ENCODE assay signal across 9 cellular contexts in genomic region chr22:50537765-50538164, GRCh38. TPM values are rescaled to one million over a fixed set of nuclear protein-coding genes. Genes with fewer than 3 reads are reported as not detected.
DNase-seq lines count a peak whose midpoint lies in the region; ATAC-seq and TF ChIP-seq lines count a peak whose summit lies in the region.
"Had no signal": no experiment of that assay in that cellular context is flagged by ENCODE, and none has a peak within 500 bp of the region (broad histone marks: within the 10 kb centered on the region; RNA-seq: fewer than 3 reads in every experiment).

No MANE protein-coding gene starts in this region.

- no peaks in the 10 kb centered on the region for H3K36me3 Mint-ChIP-seq in CD8-positive, alpha-beta memory T cell
- H3K36me3 Mint-ChIP-seq in activated CD8-positive, alpha-beta T cell treated with anti-CD3 and anti-CD28 coated beads, Interleukin-2, amount 10 ng/mL, durations not matched to agents 7 days and 5 days (ENCODE audit: low read depth): peaks cover 35% of the 10 kb centered on the region

- H3K4me1 ChIP-seq in CD8-positive, alpha-beta memory T cell (ENCODE audit: insufficient read depth, low read length): peaks cover 19% of the 10 kb centered on the region
- H3K4me1 ChIP-seq in mucosa of stomach (ENCODE audit: control insufficient read depth, insufficient read depth, low read length): peaks cover 39% of the 10 kb centered on the region

- peak overlapping the region; percentile 54 to 99 (median 95) for H3K27ac Mint-ChIP-seq in CD8-positive, alpha-beta memory T cell
- peak overlapping the region; percentile 100 for H3K27ac Mint-ChIP-seq in activated CD8-positive, alpha-beta T cell treated with anti-CD3 and anti-CD28 coated beads, Interleukin-2, amount 10 ng/mL, durations not matched to agents 7 days and 5 days

- peak overlapping the region; percentile 39 for H3K9ac ChIP-seq in mucosa of stomach (ENCODE audit: low read length)

- DNase-seq in CD8-positive, alpha-beta memory T cell: no peak
- no peak for DNase-seq in activated CD8-positive, alpha-beta T cell treated with anti-CD3 and anti-CD28 coated beads, Interleukin-2, amount 10 ng/mL, durations not matched to agents 7 days and 5 days
- no peak for DNase-seq in NCI-H82 treated with DMSO at 0.1 percent for 48 hours (lab: John Stamatoyannopoulos, UW; ENCODE audit: unreplicated experiment)
- DNase-seq: hypothalamus, NCI-H1930, SW 1271 had no signal

- H3K27me3 ChIP-seq in CD8-positive, alpha-beta memory T cell (ENCODE audit: insufficient read depth, low read length, poor library complexity, severe bottlenecking): no peaks in the 10 kb centered on the region
- H3K27me3 ChIP-seq in mucosa of stomach (ENCODE audit: control insufficient read depth, insufficient read depth, low read length): no peaks in the 10 kb centered on the region

- H3K4me3 Mint-ChIP-seq in CD8-positive, alpha-beta memory T cell: peak overlapping the region in 3 of 7 donors; percentile 9 to 46 (median 33)
- no peak overlapping the region for H3K4me3 Mint-ChIP-seq in activated CD8-positive, alpha-beta T cell treated with anti-CD3 and anti-CD28 coated beads, Interleukin-2, amount 10 ng/mL, durations not matched to agents 7 days and 5 days

- TF ChIP-seq POLR2A in GM18505 (IDR thresholded peaks at IDR 0.05; ENCODE audit: borderline replicate concordance, extremely low read depth, insufficient read depth, insufficient read length): no peak

- POLR2A ChIA-PET in CD8-positive, alpha-beta memory T cell (lab: Charles Lee): interaction anchor here (0.6 to 3.7 kb wide), 2 partner anchors 11 to 296 kb away, joined by 3 to 81 read pairs; partner anchors contain the start of gene SCO2
- POLR2A ChIA-PET in activated CD8-positive, alpha-beta T cell treated with anti-CD3 and anti-CD28 coated beads, Interleukin-2, amount 10 ng/mL, durations not matched to agents 7 days and 5 days (lab: Charles Lee): interaction anchor here (1.1 to 8.4 kb wide), 4 partner anchors 9 to 84 kb away, joined by 4 to 335 read pairs (median 96); partner anchors contain the start of genes CHKB, SCO2 and TYMP

- no peak for ATAC-seq in activated CD8-positive, alpha-beta T cell treated with anti-CD3 and anti-CD28 coated beads, Interleukin-2, amount 10 ng/mL, durations not matched to agents 7 days and 5 days
- ATAC-seq in HG03135 (IDR thresholded peaks at IDR 0.05; ENCODE audit: unreplicated experiment) (no peak), GM18505 (IDR thresholded peaks at IDR 0.05; ENCODE audit: unreplicated experiment) (no peak)

- H3K4me3 ChIP-seq in CD8-positive, alpha-beta memory T cell (ENCODE audit: low read length): no peak overlapping the region
- no peak overlapping the region for H3K4me3 ChIP-seq in mucosa of stomach (ENCODE audit: low read length)

- no peak overlapping the region for H3K27ac ChIP-seq in CD8-positive, alpha-beta memory T cell (ENCODE audit: low read depth, low read length)

- H3K9me3 ChIP-seq in CD8-positive, alpha-beta memory T cell (ENCODE audit: low read length): no peaks in the 10 kb centered on the region
- no peaks in the 10 kb centered on the region for H3K9me3 ChIP-seq in mucosa of stomach (ENCODE audit: control insufficient read depth, low read length)

- no peaks in the 10 kb centered on the region for H3K9me3 Mint-ChIP-seq in CD8-positive, alpha-beta memory T cell
- no peaks in the 10 kb centered on the region for H3K9me3 Mint-ChIP-seq in activated CD8-positive, alpha-beta T cell treated with anti-CD3 and anti-CD28 coated beads, Interleukin-2, amount 10 ng/mL, durations not matched to agents 7 days and 5 days (ENCODE audit: insufficient read depth)

- H3K27me3 Mint-ChIP-seq in CD8-positive, alpha-beta memory T cell: peaks cover 0 to 2% of the 10 kb centered on the region in 2 donors
- H3K27me3 Mint-ChIP-seq in activated CD8-positive, alpha-beta T cell treated with anti-CD3 and anti-CD28 coated beads, Interleukin-2, amount 10 ng/mL, durations not matched to agents 7 days and 5 days (ENCODE audit: low read depth): no peaks in the 10 kb centered on the region

- no peaks in the 10 kb centered on the region for H3K36me3 ChIP-seq in CD8-positive, alpha-beta memory T cell (ENCODE audit: insufficient read depth, low read length)
- H3K36me3 ChIP-seq in mucosa of stomach (ENCODE audit: control insufficient read depth, insufficient read depth, low read length): no peaks in the 10 kb centered on the region

- CTCF ChIA-PET in CD8-positive, alpha-beta memory T cell (lab: Charles Lee): interaction anchor here (1.0 to 6.5 kb wide), 5 partner anchors 8 to 29 kb away, joined by 3 to 80 read pairs (median 14); partner anchors contain the start of genes LMF2, NCAPH2, SCO2 and SYCE3
- CTCF ChIA-PET in activated CD8-positive, alpha-beta T cell treated with anti-CD3 and anti-CD28 coated beads, Interleukin-2, amount 10 ng/mL, durations not matched to agents 7 days and 5 days (lab: Charles Lee): interaction anchor here (3.5 to 7.8 kb wide), 3 partner anchors 10 to 83 kb away, joined by 20 to 116 read pairs (median 39); partner anchors contain the start of genes SCO2 and TYMP

- H3K4me1 Mint-ChIP-seq in CD8-positive, alpha-beta memory T cell: peaks cover 30 to 38% (median 35%) of the 10 kb centered on the region in 3 donors
- peaks cover 73% of the 10 kb centered on the region for H3K4me1 Mint-ChIP-seq in activated CD8-positive, alpha-beta T cell treated with anti-CD3 and anti-CD28 coated beads, Interleukin-2, amount 10 ng/mL, durations not matched to agents 7 days and 5 days (ENCODE audit: low read depth)

RNA-seq across cellular contexts. Expression of gene KLHDC7B, which starts 7.9 kb away (rescaled TPM):
- total RNA-seq in CD8-positive, alpha-beta memory T cell: 1 to 10 TPM; 5.1 to 6.2 TPM
- polyA plus RNA-seq in CD8-positive, alpha-beta memory T cell: 8.1 TPM
- total RNA-seq in activated CD8-positive, alpha-beta T cell treated with anti-CD3 and anti-CD28 coated beads, Interleukin-2, amount 10 ng/mL, durations not matched to agents 7 days and 5 days: 10 to 100 TPM; 10.6 to 12.0 TPM

RNA-seq across cellular contexts. Expression of gene TYMP, which starts 8.0 kb away (rescaled TPM):
- 10 to 100 TPM; 86.1 to 93.6 TPM for total RNA-seq in CD8-positive, alpha-beta memory T cell
- 17.5 TPM for polyA plus RNA-seq in CD8-positive, alpha-beta memory T cell
- 10 to 100 TPM; 71.8 to 76.6 TPM for total RNA-seq in activated CD8-positive, alpha-beta T cell treated with anti-CD3 and anti-CD28 coated beads, Interleukin-2, amount 10 ng/mL, durations not matched to agents 7 days and 5 days

RNA-seq across cellular contexts. Expression of gene SCO2, which starts 12.4 kb away (rescaled TPM):
- total RNA-seq in CD8-positive, alpha-beta memory T cell: 1 to 10 TPM; 2.4 to 3.5 TPM
- polyA plus RNA-seq in CD8-positive, alpha-beta memory T cell: 6.5 TPM
- 10 to 100 TPM; 11.7 to 13.9 TPM for total RNA-seq in activated CD8-positive, alpha-beta T cell treated with anti-CD3 and anti-CD28 coated beads, Interleukin-2, amount 10 ng/mL, durations not matched to agents 7 days and 5 days

RNA-seq across cellular contexts. Expression of gene SYCE3, which starts 25.0 kb away (rescaled TPM):
- not detected for total RNA-seq in CD8-positive, alpha-beta memory T cell
- not detected for polyA plus RNA-seq in CD8-positive, alpha-beta memory T cell
- total RNA-seq in activated CD8-positive, alpha-beta T cell treated with anti-CD3 and anti-CD28 coated beads, Interleukin-2, amount 10 ng/mL, durations not matched to agents 7 days and 5 days: not detected

RNA-seq across cellular contexts. Expression of gene NCAPH2, which starts 29.7 kb away (rescaled TPM):
- 100 to 1,000 TPM; 155 to 165 TPM for total RNA-seq in CD8-positive, alpha-beta memory T cell
- 36.5 TPM for polyA plus RNA-seq in CD8-positive, alpha-beta memory T cell
- total RNA-seq in activated CD8-positive, alpha-beta T cell treated with anti-CD3 and anti-CD28 coated beads, Interleukin-2, amount 10 ng/mL, durations not matched to agents 7 days and 5 days: 100 to 1,000 TPM; 146 to 150 TPM
